1 cellular context compared by ENCODE assay signal in genomic region chr4:39004818-39005217, GRCh38.
TF ChIP-seq lines count a peak whose summit lies in the region.

No MANE protein-coding gene starts in this region.

TF ChIP-seq in IMR-90, 13 proteins besides CTCF, POLR2A, EP300 and RAD21:
- no peak for TF ChIP-seq MXI1 (IDR thresholded peaks at IDR 0.05; ENCODE audit: borderline replicate concordance, low read depth, low read length)
- TF ChIP-seq ELK1 (IDR thresholded peaks at IDR 0.05; ENCODE audit: borderline replicate concordance, low read depth, low read length): no peak
- no peak for TF ChIP-seq CHD1 (IDR thresholded peaks at IDR 0.05; ENCODE audit: low read depth, low read length)
- no peak for TF ChIP-seq MAZ (IDR thresholded peaks at IDR 0.05; ENCODE audit: borderline replicate concordance, low read depth, low read length)
- no peak for TF ChIP-seq NFE2L2 (IDR thresholded peaks at IDR 0.05; ENCODE audit: low read depth, low read length)
- TF ChIP-seq USF2 (IDR thresholded peaks at IDR 0.05; ENCODE audit: low read depth, low read length): no peak
- TF ChIP-seq FOS (IDR thresholded peaks at IDR 0.05; ENCODE audit: low read depth, low read length): no peak
- no peak for TF ChIP-seq CEBPB (IDR thresholded peaks at IDR 0.05; ENCODE audit: low read depth, low read length)
- no peak for TF ChIP-seq RCOR1 (IDR thresholded peaks at IDR 0.05; ENCODE audit: insufficient replicate concordance, low read length)
- TF ChIP-seq SMC3 (IDR thresholded peaks at IDR 0.05; ENCODE audit: low read depth, low read length): no peak
- no peak for TF ChIP-seq BHLHE40 (IDR thresholded peaks at IDR 0.05; ENCODE audit: low read depth, low read length)
- no peak for TF ChIP-seq RFX5 (IDR thresholded peaks at IDR 0.05; ENCODE audit: low read depth, low read length)
- TF ChIP-seq MAFK (IDR thresholded peaks at IDR 0.05; ENCODE audit: low read depth, low read length): no peak
